ENCODE assay signal across 10 cellular contexts in genomic region chr5:17517526-17517925, GRCh38. TPM values are rescaled to one million over a fixed set of nuclear protein-coding genes. Genes with fewer than 3 reads are reported as not detected.
DNase-seq lines count a peak whose midpoint lies in the region; ATAC-seq, FAIRE-seq and TF ChIP-seq lines count a peak whose summit lies in the region.
"Not testable (repeated sequence)": the region's sequence is repeated elsewhere in the genome, so short reads cannot be mapped to it uniquely, and the experiment has no call there.
"Had no signal": no experiment of that assay in that cellular context is flagged by ENCODE, and none has a peak within 500 bp of the region (broad histone marks: within the 10 kb centered on the region; RNA-seq: fewer than 3 reads in every experiment).

No MANE protein-coding gene starts in this region.

- not testable (repeated sequence) for H3K4me3 ChIP-seq in K562; neuronal stem cell (ENCODE audit: low read length in 2 of 2); upper lobe of right lung

- not testable (repeated sequence) for H3K36me3 Mint-ChIP-seq in activated T-helper 2 cell treated with anti-CD3 and anti-CD28 coated beads, Interferon-gamma antibody, Interleukin-2, Interleukin-4, amounts not matched to agents 10 μg/mL and 5 μg/mL and 100 μg/mL, durations not matched to agents 14 hours and 24 hours and 36 hours (ENCODE audit: low read depth)

- in situ Hi-C loops in K562 (cut with MboI) = not testable (repeated sequence)

- H3K36me3 ChIP-seq in K562 (ENCODE audit: control insufficient read depth, insufficient read depth, low read length); neuronal stem cell (replicated peaks in 1 of 2; ENCODE audit: control insufficient read depth in 2 of 2, insufficient read depth in 2 of 2, low read length in 2 of 2); upper lobe of right lung: not testable (repeated sequence)

- H3K23ac ChIP-seq in neuronal stem cell (ENCODE audit: low read depth, low read length, poor library complexity) = peak overlapping the region; percentile 82

- TF ChIP-seq EP300 in K562 (IDR thresholded peaks at IDR 0.05; ENCODE audit: low read length) = not testable (repeated sequence)

- not testable (repeated sequence) for H3K9me1 ChIP-seq in K562 (ENCODE audit: control insufficient read depth, insufficient read depth, low read length)

- H2AFZ ChIP-seq in K562 (ENCODE audit: low read depth, low read length); neuronal stem cell (ENCODE audit: low read length): not testable (repeated sequence)

- CTCF ChIA-PET in K562 (lab: Yijun Ruan, JAX; ENCODE audit: low intra/inter-chr PET ratio) = not testable (repeated sequence)

- H3K9me3 Mint-ChIP-seq in activated T-helper 2 cell treated with anti-CD3 and anti-CD28 coated beads, Interferon-gamma antibody, Interleukin-2, Interleukin-4, amounts not matched to agents 10 μg/mL and 5 μg/mL and 100 μg/mL, durations not matched to agents 14 hours and 24 hours and 36 hours = not testable (repeated sequence)

- H2AK5ac ChIP-seq in neuronal stem cell (ENCODE audit: low read depth, low read length) = not testable (repeated sequence)

- H3K4me2 ChIP-seq in K562 (ENCODE audit: insufficient read depth, low read length); neuronal stem cell (ENCODE audit: insufficient read depth, low read length, poor library complexity, severe bottlenecking): not testable (repeated sequence)

- DNase-seq in activated CD4-positive, alpha-beta T cell treated with anti-CD3 and anti-CD28 coated beads for 1 hour = peak; percentile 16
- DNase-seq in activated CD8-positive, alpha-beta memory T cell treated with anti-CD3 and anti-CD28 coated beads, Interleukin-2, amount 50 U/mL, for 48 hours = peak; percentile 55
- peak; percentile 9 for DNase-seq in activated T-helper 2 cell treated with anti-CD3 and anti-CD28 coated beads, Interferon-gamma antibody, Interleukin-2, Interleukin-4, amounts not matched to agents 10 μg/mL and 5 μg/mL and 100 μg/mL, durations not matched to agents 14 hours and 24 hours and 36 hours (ENCODE audit: low spot score)
- not testable (repeated sequence) for DNase-seq in K562 (ENCODE audit: extremely low read depth in 1 of 4, low spot score in 3 of 4); neuronal stem cell (ENCODE audit: low spot score)
- DNase-seq in stimulated activated CD4-positive, alpha-beta T cell treated with anti-CD3 and anti-CD28 coated beads, Interleukin-4, amount 100 ng/mL, for 1 hour = peak; percentile 8
- DNase-seq in upper lobe of right lung = peak; percentile 66

- not testable (repeated sequence) for H3K14ac ChIP-seq in neuronal stem cell (ENCODE audit: low read length)

- H3K4me3 Mint-ChIP-seq in activated T-helper 2 cell treated with anti-CD3 and anti-CD28 coated beads, Interferon-gamma antibody, Interleukin-2, Interleukin-4, amounts not matched to agents 10 μg/mL and 5 μg/mL and 100 μg/mL, durations not matched to agents 14 hours and 24 hours and 36 hours (ENCODE audit: low read depth) = not testable (repeated sequence)

- H3K27ac ChIP-seq in K562 (ENCODE audit: extremely low read depth, low read depth, low read length); neuronal stem cell (replicated peaks; ENCODE audit: low read length); upper lobe of right lung: not testable (repeated sequence)

- not testable (repeated sequence) for H3K27ac Mint-ChIP-seq in activated T-helper 2 cell treated with anti-CD3 and anti-CD28 coated beads, Interferon-gamma antibody, Interleukin-2, Interleukin-4, amounts not matched to agents 10 μg/mL and 5 μg/mL and 100 μg/mL, durations not matched to agents 14 hours and 24 hours and 36 hours

- H3K79me1 ChIP-seq in neuronal stem cell (ENCODE audit: low read depth, low read length) = not testable (repeated sequence)

- not testable (repeated sequence) for FAIRE-seq in K562 (lab: Jason Lieb, UNC)

- H3K9me3 ChIP-seq in K562 (replicated peaks; ENCODE audit: control insufficient read depth, insufficient read depth, low read depth, low read length); neuronal stem cell (replicated peaks in 1 of 2; ENCODE audit: control insufficient read depth in 2 of 2, insufficient read depth in 1 of 2, low read depth in 1 of 2, low read length in 2 of 2); upper lobe of right lung: not testable (repeated sequence)

- not testable (repeated sequence) for TF ChIP-seq CTCF in K562 (IDR thresholded peaks at IDR 0.05 in 2 of 3, conservative IDR thresholded peaks at IDR 0.05 in 1 of 3; ENCODE audit: insufficient read depth in 2 of 3, low read depth in 1 of 3, low read length in 3 of 3); upper lobe of right lung (IDR thresholded peaks at IDR 0.05)

- BruUV-seq in K562 (replicated peaks; lab: Mats Ljungman, UMichigan) = not testable (repeated sequence)

- not testable (repeated sequence) for H2BK12ac ChIP-seq in neuronal stem cell (ENCODE audit: low read length)

- POLR2A ChIA-PET in K562 (lab: Yijun Ruan, JAX) = not testable (repeated sequence)

- intact Hi-C loops in activated T-helper 2 cell treated with anti-CD3 and anti-CD28 coated beads, Interferon-gamma antibody, Interleukin-2, Interleukin-4, amounts not matched to agents 10 μg/mL and 5 μg/mL and 100 μg/mL, durations not matched to agents 14 hours and 24 hours and 36 hours (cut with micrococcal nuclease); K562 (cut with micrococcal nuclease); upper lobe of right lung (cut with DNase I): not testable (repeated sequence)

- H2BK15ac ChIP-seq in neuronal stem cell (ENCODE audit: low read length) = not testable (repeated sequence)

- ATAC-seq in K562, upper lobe of right lung: not testable (repeated sequence)

- not testable (repeated sequence) for H2BK120ac ChIP-seq in neuronal stem cell (ENCODE audit: low read depth, low read length)

- H3K27me3 ChIP-seq in K562 (ENCODE audit: control insufficient read depth in 2 of 2, insufficient read depth in 2 of 2, low read length in 2 of 2); neuronal stem cell (ENCODE audit: control insufficient read depth in 3 of 3, insufficient read depth in 3 of 3, low read depth in 1 of 3, low read length in 3 of 3); upper lobe of right lung: not testable (repeated sequence)

- H3K4me1 Mint-ChIP-seq in activated T-helper 2 cell treated with anti-CD3 and anti-CD28 coated beads, Interferon-gamma antibody, Interleukin-2, Interleukin-4, amounts not matched to agents 10 μg/mL and 5 μg/mL and 100 μg/mL, durations not matched to agents 14 hours and 24 hours and 36 hours (ENCODE audit: low read depth) = not testable (repeated sequence)

- not testable (repeated sequence) for H3K4me1 ChIP-seq in K562 (replicated peaks in 1 of 2; ENCODE audit: control insufficient read depth in 2 of 2, insufficient read depth in 2 of 2, low read length in 2 of 2); neuronal stem cell (ENCODE audit: control insufficient read depth in 2 of 2, insufficient read depth in 1 of 2, low read depth in 1 of 2, low read length in 2 of 2); upper lobe of right lung

- not testable (repeated sequence) for H3K27me3 Mint-ChIP-seq in activated T-helper 2 cell treated with anti-CD3 and anti-CD28 coated beads, Interferon-gamma antibody, Interleukin-2, Interleukin-4, amounts not matched to agents 10 μg/mL and 5 μg/mL and 100 μg/mL, durations not matched to agents 14 hours and 24 hours and 36 hours (ENCODE audit: low read depth)

- H3K4ac ChIP-seq in neuronal stem cell (ENCODE audit: low read length) = not testable (repeated sequence)

- H3K18ac ChIP-seq in neuronal stem cell (ENCODE audit: low read length) = not testable (repeated sequence)

- not testable (repeated sequence) for TF ChIP-seq RAD21 in K562 (CRISPR knock-in tag; conservative IDR thresholded peaks at IDR 0.05 in 1 of 2, IDR thresholded peaks at IDR 0.05 in 1 of 2)

- H3K79me2 ChIP-seq in K562 (ENCODE audit: control insufficient read depth, insufficient read depth, low read length) = not testable (repeated sequence)

- H4K20me1 ChIP-seq in K562 (replicated peaks; ENCODE audit: control insufficient read depth, insufficient read depth, low read length) = not testable (repeated sequence)

- WGBS in K562 (ENCODE audit: insufficient coverage, low coverage, missing lambda C conversion rate) = 2% methylated on average over 8 of the region's 12 CpGs
- no CpG with 5 or more reads among the region's 12 CpGs for WGBS in neuronal stem cell (ENCODE audit: extremely low coverage in 2 of 2, insufficient read length in 2 of 2, insufficient replicate concordance in 1 of 2), 2 donors

- not testable (repeated sequence) for TF ChIP-seq POLR2A in K562 (conservative IDR thresholded peaks at IDR 0.05)

- not testable (repeated sequence) for H3K9ac ChIP-seq in K562 (ENCODE audit: insufficient read depth in 1 of 2, low read depth in 2 of 2, low read length in 2 of 2); neuronal stem cell (ENCODE audit: low read depth, low read length, poor library complexity)

- not testable (repeated sequence) for H4K8ac ChIP-seq in neuronal stem cell (ENCODE audit: low read depth, low read length)

- H4K91ac ChIP-seq in neuronal stem cell (ENCODE audit: low read depth, low read length, poor library complexity) = not testable (repeated sequence)

- not testable (repeated sequence) for H2BK5ac ChIP-seq in neuronal stem cell (ENCODE audit: low read length)

RNA-seq across cellular contexts. Expression of gene TAF11L3, which starts 0.6 kb away (rescaled TPM):
- not detected in 2 replicates for total RNA-seq in activated T-helper 2 cell treated with anti-CD3 and anti-CD28 coated beads, Interferon-gamma antibody, Interleukin-2, Interleukin-4, amounts not matched to agents 10 μg/mL and 5 μg/mL and 100 μg/mL, durations not matched to agents 14 hours and 24 hours and 36 hours
- total RNA-seq in K562 (2011; cell fraction: chromatin; rRNA removed; ENCODE audit: low replicate concordance) = not detected in 2 replicates
- total RNA-seq in K562 (2011; cell fraction: nucleolus; rRNA removed) = not detected in 2 replicates
- total RNA-seq in K562 (2011; cell fraction: nucleoplasm; rRNA removed) = not detected in 2 replicates
- not detected in 2 replicates for total RNA-seq in K562 (2014; rRNA removed)
- not detected in 2 replicates for total RNA-seq in K562 (2014; rRNA removed; fragmentation: Illumina TruSeq; extraction: Trizol)
- total RNA-seq in K562 (2015; rRNA removed; fragmentation: Illumina TruSeq; extraction: Trizol) = not detected in 2 replicates
- total RNA-seq in K562 (2021) = not detected in 2 replicates
- not detected in 2 replicates for polyA plus RNA-seq in K562 (2011; rRNA removed)
- not detected in 2 replicates for polyA plus RNA-seq in K562 (2011; cell fraction: cytosol; rRNA removed)
- not detected in 2 replicates for polyA plus RNA-seq in K562 (2011; cell fraction: nucleus; rRNA removed)
- polyA plus RNA-seq in K562 (2012) = not detected in 2 replicates
- not detected in 2 replicates for polyA plus RNA-seq in K562 (2014; fragmentation: Illumina TruSeq; extraction: Trizol)
- not detected for polyA plus RNA-seq in K562 (2014; fragmentation: Nextera tagmentation; extraction: Ambion mirVana)
- 0.20 TPM in 1 of 2 replicates, not detected in the other for polyA plus RNA-seq in K562 (2014; rRNA removed)
- not detected in 2 replicates for polyA minus RNA-seq in K562 (2011; rRNA and poly(A)+ RNA removed)
- not detected in 2 replicates for polyA minus RNA-seq in K562 (2011; cell fraction: cytosol; rRNA and poly(A)+ RNA removed)
- not detected in 2 replicates for polyA minus RNA-seq in K562 (2011; cell fraction: nucleus; rRNA and poly(A)+ RNA removed)
- polyA plus RNA-seq in neuronal stem cell (2013, experiment 1 of 2) = not detected
- not detected for polyA plus RNA-seq in neuronal stem cell (2013, experiment 2 of 2)
- total RNA-seq in upper lobe of right lung = not detected
- total RNA-seq: CD4-positive, alpha-beta memory T cell; G401; NCI-H460 had no signal
- polyA plus RNA-seq: CD4-positive, alpha-beta memory T cell had no signal

RNA-seq across cellular contexts. Expression of gene TAF11L4, which starts 4.1 kb away (rescaled TPM):
- not detected in 2 replicates for total RNA-seq in activated T-helper 2 cell treated with anti-CD3 and anti-CD28 coated beads, Interferon-gamma antibody, Interleukin-2, Interleukin-4, amounts not matched to agents 10 μg/mL and 5 μg/mL and 100 μg/mL, durations not matched to agents 14 hours and 24 hours and 36 hours
- total RNA-seq in K562 (2011; cell fraction: chromatin; rRNA removed; ENCODE audit: low replicate concordance) = not detected in 2 replicates
- not detected in 2 replicates for total RNA-seq in K562 (2011; cell fraction: nucleolus; rRNA removed)
- not detected in 2 replicates for total RNA-seq in K562 (2011; cell fraction: nucleoplasm; rRNA removed)
- total RNA-seq in K562 (2014; rRNA removed) (not detected in 2 replicates), K562 (2014; rRNA removed; fragmentation: Illumina TruSeq; extraction: Trizol) (not detected in 2 replicates), K562 (2015; rRNA removed; fragmentation: Illumina TruSeq; extraction: Trizol) (not detected in 2 replicates), K562 (2021) (not detected in 2 replicates), upper lobe of right lung (not detected)
- polyA plus RNA-seq in K562 (2011; rRNA removed) (not detected in 2 replicates), K562 (2014; fragmentation: Illumina TruSeq; extraction: Trizol) (not detected in 2 replicates), K562 (2014; fragmentation: Nextera tagmentation; extraction: Ambion mirVana) (not detected), K562 (2014; rRNA removed) (not detected in 2 replicates)
- polyA plus RNA-seq in K562 (2011; cell fraction: cytosol; rRNA removed) = not detected in 2 replicates
- not detected in 2 replicates for polyA plus RNA-seq in K562 (2011; cell fraction: nucleus; rRNA removed)
- polyA plus RNA-seq in K562 (2012) = not detected in 2 replicates
- not detected in 2 replicates for polyA minus RNA-seq in K562 (2011; rRNA and poly(A)+ RNA removed)
- polyA minus RNA-seq in K562 (2011; cell fraction: cytosol; rRNA and poly(A)+ RNA removed) = not detected in 2 replicates
- not detected in 2 replicates for polyA minus RNA-seq in K562 (2011; cell fraction: nucleus; rRNA and poly(A)+ RNA removed)
- not detected for polyA plus RNA-seq in neuronal stem cell (2013, experiment 1 of 2)
- polyA plus RNA-seq in neuronal stem cell (2013, experiment 2 of 2) = not detected
- total RNA-seq: CD4-positive, alpha-beta memory T cell; G401; NCI-H460 had no signal
- polyA plus RNA-seq: CD4-positive, alpha-beta memory T cell had no signal

RNA-seq across cellular contexts. Expression of gene TAF11L5, which starts 7.5 kb away (rescaled TPM):
- not detected in 2 replicates for total RNA-seq in activated T-helper 2 cell treated with anti-CD3 and anti-CD28 coated beads, Interferon-gamma antibody, Interleukin-2, Interleukin-4, amounts not matched to agents 10 μg/mL and 5 μg/mL and 100 μg/mL, durations not matched to agents 14 hours and 24 hours and 36 hours
- 1.5 and 10.5 TPM in 2 replicates for total RNA-seq in K562 (2011; cell fraction: chromatin; rRNA removed; ENCODE audit: low replicate concordance)
- total RNA-seq in K562 (2011; cell fraction: nucleolus; rRNA removed) = 3.8 and 9.5 TPM in 2 replicates
- total RNA-seq in K562 (2011; cell fraction: nucleoplasm; rRNA removed) = 2.9 and 3.1 TPM in 2 replicates
- 0.57 and 0.68 TPM in 2 replicates for total RNA-seq in K562 (2014; rRNA removed)
- total RNA-seq in K562 (2014; rRNA removed; fragmentation: Illumina TruSeq; extraction: Trizol) = 0.29 TPM in 1 of 2 replicates, not detected in the other
- not detected in 2 replicates for total RNA-seq in K562 (2015; rRNA removed; fragmentation: Illumina TruSeq; extraction: Trizol)
- 0.53 TPM in 1 of 2 replicates, not detected in the other for total RNA-seq in K562 (2021)
- polyA plus RNA-seq in K562 (2011; rRNA removed) = 3.7 TPM in 1 of 2 replicates, not detected in the other
- polyA plus RNA-seq in K562 (2011; cell fraction: cytosol; rRNA removed) = 2.4 TPM in 1 of 2 replicates, not detected in the other
- polyA plus RNA-seq in K562 (2011; cell fraction: nucleus; rRNA removed) = 4.9 TPM in 1 of 2 replicates, not detected in the other
- polyA plus RNA-seq in K562 (2012) = 0.78 and 0.87 TPM in 2 replicates
- not detected in 2 replicates for polyA plus RNA-seq in K562 (2014; fragmentation: Illumina TruSeq; extraction: Trizol)
- under 1 TPM in 1 of 2 experiments, not detected in 1; 0.27 TPM for polyA plus RNA-seq in K562 (2014; fragmentation: Nextera tagmentation; extraction: Ambion mirVana)
- polyA plus RNA-seq in K562 (2014; rRNA removed) = 0.20 TPM in 1 of 2 replicates, not detected in the other
- polyA minus RNA-seq in K562 (2011; rRNA and poly(A)+ RNA removed) = 1.7 and 18.8 TPM in 2 replicates
- 2.7 TPM in 1 of 2 replicates, not detected in the other for polyA minus RNA-seq in K562 (2011; cell fraction: cytosol; rRNA and poly(A)+ RNA removed)
- polyA minus RNA-seq in K562 (2011; cell fraction: nucleus; rRNA and poly(A)+ RNA removed) = 4.2 and 36.1 TPM in 2 replicates
- polyA plus RNA-seq in neuronal stem cell (2013, experiment 1 of 2) = not detected
- not detected for polyA plus RNA-seq in neuronal stem cell (2013, experiment 2 of 2)
- total RNA-seq in upper lobe of right lung = not detected
- total RNA-seq: CD4-positive, alpha-beta memory T cell; G401; NCI-H460 had no signal
- polyA plus RNA-seq: CD4-positive, alpha-beta memory T cell had no signal

RNA-seq across cellular contexts. Expression of gene TAF11L6, which starts 10.9 kb away (rescaled TPM):
- total RNA-seq in activated T-helper 2 cell treated with anti-CD3 and anti-CD28 coated beads, Interferon-gamma antibody, Interleukin-2, Interleukin-4, amounts not matched to agents 10 μg/mL and 5 μg/mL and 100 μg/mL, durations not matched to agents 14 hours and 24 hours and 36 hours = not detected in 2 replicates
- total RNA-seq in K562 (2011; cell fraction: chromatin; rRNA removed; ENCODE audit: low replicate concordance) = not detected in 2 replicates
- total RNA-seq in K562 (2011; cell fraction: nucleolus; rRNA removed) = not detected in 2 replicates
- not detected in 2 replicates for total RNA-seq in K562 (2011; cell fraction: nucleoplasm; rRNA removed)
- total RNA-seq in K562 (2014; rRNA removed) (not detected in 2 replicates), K562 (2014; rRNA removed; fragmentation: Illumina TruSeq; extraction: Trizol) (not detected in 2 replicates), K562 (2015; rRNA removed; fragmentation: Illumina TruSeq; extraction: Trizol) (not detected in 2 replicates), K562 (2021) (not detected in 2 replicates), upper lobe of right lung (not detected)
- polyA plus RNA-seq in K562 (2011; rRNA removed) (not detected in 2 replicates), K562 (2014; fragmentation: Illumina TruSeq; extraction: Trizol) (not detected in 2 replicates), K562 (2014; fragmentation: Nextera tagmentation; extraction: Ambion mirVana) (not detected), K562 (2014; rRNA removed) (not detected in 2 replicates)
- not detected in 2 replicates for polyA plus RNA-seq in K562 (2011; cell fraction: cytosol; rRNA removed)
- not detected in 2 replicates for polyA plus RNA-seq in K562 (2011; cell fraction: nucleus; rRNA removed)
- polyA plus RNA-seq in K562 (2012) = not detected in 2 replicates
- polyA minus RNA-seq in K562 (2011; rRNA and poly(A)+ RNA removed) = not detected in 2 replicates
- not detected in 2 replicates for polyA minus RNA-seq in K562 (2011; cell fraction: cytosol; rRNA and poly(A)+ RNA removed)
- polyA minus RNA-seq in K562 (2011; cell fraction: nucleus; rRNA and poly(A)+ RNA removed) = not detected in 2 replicates
- polyA plus RNA-seq in neuronal stem cell (2013, experiment 1 of 2) = not detected
- not detected for polyA plus RNA-seq in neuronal stem cell (2013, experiment 2 of 2)
- total RNA-seq: CD4-positive, alpha-beta memory T cell; G401; NCI-H460 had no signal
- polyA plus RNA-seq: CD4-positive, alpha-beta memory T cell had no signal

RNA-seq across cellular contexts. Expression of gene TAF11L2, which starts 19.5 kb away (rescaled TPM):
- not detected in 2 replicates for total RNA-seq in activated T-helper 2 cell treated with anti-CD3 and anti-CD28 coated beads, Interferon-gamma antibody, Interleukin-2, Interleukin-4, amounts not matched to agents 10 μg/mL and 5 μg/mL and 100 μg/mL, durations not matched to agents 14 hours and 24 hours and 36 hours
- total RNA-seq in K562 (2011; cell fraction: chromatin; rRNA removed; ENCODE audit: low replicate concordance) = not detected in 2 replicates
- total RNA-seq in K562 (2011; cell fraction: nucleolus; rRNA removed) = not detected in 2 replicates
- total RNA-seq in K562 (2011; cell fraction: nucleoplasm; rRNA removed) = not detected in 2 replicates
- total RNA-seq in K562 (2014; rRNA removed) = not detected in 2 replicates
- total RNA-seq in K562 (2014; rRNA removed; fragmentation: Illumina TruSeq; extraction: Trizol) = not detected in 2 replicates
- total RNA-seq in K562 (2015; rRNA removed; fragmentation: Illumina TruSeq; extraction: Trizol) = not detected in 2 replicates
- not detected in 2 replicates for total RNA-seq in K562 (2021)
- polyA plus RNA-seq in K562 (2011; rRNA removed) = not detected in 2 replicates
- not detected in 2 replicates for polyA plus RNA-seq in K562 (2011; cell fraction: cytosol; rRNA removed)
- not detected in 2 replicates for polyA plus RNA-seq in K562 (2011; cell fraction: nucleus; rRNA removed)
- not detected in 2 replicates for polyA plus RNA-seq in K562 (2012)
- not detected in 2 replicates for polyA plus RNA-seq in K562 (2014; fragmentation: Illumina TruSeq; extraction: Trizol)
- not detected for polyA plus RNA-seq in K562 (2014; fragmentation: Nextera tagmentation; extraction: Ambion mirVana)
- not detected in 2 replicates for polyA plus RNA-seq in K562 (2014; rRNA removed)
- not detected in 2 replicates for polyA minus RNA-seq in K562 (2011; rRNA and poly(A)+ RNA removed)
- not detected in 2 replicates for polyA minus RNA-seq in K562 (2011; cell fraction: cytosol; rRNA and poly(A)+ RNA removed)
- polyA minus RNA-seq in K562 (2011; cell fraction: nucleus; rRNA and poly(A)+ RNA removed) = not detected in 2 replicates
- polyA plus RNA-seq in neuronal stem cell (2013, experiment 1 of 2) = not detected
- not detected for polyA plus RNA-seq in neuronal stem cell (2013, experiment 2 of 2)
- total RNA-seq in upper lobe of right lung = not detected
- total RNA-seq: CD4-positive, alpha-beta memory T cell; G401; NCI-H460 had no signal
- polyA plus RNA-seq: CD4-positive, alpha-beta memory T cell had no signal
